26 cellular contexts compared by ENCODE assay signal in the genomic region with DNA sequence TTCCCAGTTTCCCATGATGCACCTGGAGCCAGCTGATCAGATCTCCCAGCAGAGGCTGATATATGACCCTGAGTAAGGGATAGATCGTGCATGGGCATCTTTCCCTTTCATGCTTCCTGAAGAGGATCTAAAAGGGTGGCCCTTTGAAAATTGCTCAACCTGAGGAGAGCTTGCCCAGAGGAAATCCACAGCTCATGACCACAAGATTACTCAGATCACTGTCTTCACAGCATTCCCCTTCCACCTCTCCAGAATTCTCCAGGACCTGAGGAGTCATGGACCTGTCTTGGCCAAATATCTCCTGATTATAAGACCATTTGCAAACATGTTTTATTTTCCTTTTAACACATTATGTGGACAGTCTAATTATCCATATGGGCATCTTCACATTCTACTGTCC.
DNase-seq lines count a peak whose midpoint lies in the region; ATAC-seq and TF ChIP-seq lines count a peak whose summit lies in the region.
"Had no signal": no experiment of that assay in that cellular context is flagged by ENCODE, and none has a peak within 500 bp of the region (broad histone marks: within the 10 kb centered on the region; RNA-seq: fewer than 3 reads in every experiment).

No MANE protein-coding gene starts in this region.

- no peaks in the 10 kb centered on the region for H3K36me3 ChIP-seq in RWPE2 (ENCODE audit: low read depth)
- H3K36me3 ChIP-seq: BLaER1, SJCRH30 had no signal

- no peak overlapping the region for H3K4me3 ChIP-seq in AG10803 (ENCODE audit: low read length)
- H3K4me3 ChIP-seq in RWPE2 (ENCODE audit: severe bottlenecking): no peak overlapping the region
- H3K4me3 ChIP-seq: BLaER1, GM12878, SJCRH30 had no signal

- ATAC-seq in RWPE2 (ENCODE audit: low read depth) (peak; percentile 76), HG02981 (IDR thresholded peaks at IDR 0.05; ENCODE audit: unreplicated experiment) (no peak)
- ATAC-seq: GM12878, HepG2, Panc1, Right ventricle myocardium inferior, SK-N-SH treated with all-trans-retinoic acid at 6 μM for 48 hours had no signal

- no peaks in the 10 kb centered on the region for H3K4me1 ChIP-seq in RWPE2 (ENCODE audit: insufficient read depth, poor library complexity, severe bottlenecking)
- H3K4me1 ChIP-seq: BLaER1, SJCRH30 had no signal

- no peaks in the 10 kb centered on the region for H3K9me3 ChIP-seq in RWPE2 (ENCODE audit: severe bottlenecking)
- H3K9me3 ChIP-seq: BLaER1, SJCRH30 had no signal

- TF ChIP-seq CTCF in AG10803 (conservative IDR thresholded peaks at IDR 0.05; ENCODE audit: low read length) (no peak), RWPE2 (IDR thresholded peaks at IDR 0.05; ENCODE audit: poor library complexity, severe bottlenecking) (no peak)

- H3K27ac ChIP-seq in RWPE2 (ENCODE audit: poor library complexity, severe bottlenecking): no peak overlapping the region
- H3K27ac ChIP-seq: BLaER1, HL-60, SJCRH30 had no signal

- DNase-seq in AG10803 (ENCODE audit: low read depth) (peak; percentile 5), HS-5 (ENCODE audit: low read depth) (peak; percentile 0), RWPE2 (ENCODE audit: low spot score) (no peak), kidney tubule cell (ENCODE audit: low spot score) (peak; percentile 5), RKO (ENCODE audit: low spot score) (no peak)
- DNase-seq in stimulated activated CD4-positive, alpha-beta T cell treated with anti-CD3 and anti-CD28 coated beads, Interleukin-4, amount 100 ng/mL, for 1 hour: no peak
- DNase-seq: CD4-positive, CD25-positive, alpha-beta regulatory T cell; DMS53; GOT3; HCEC 1CT; Karpas-422; NCI-H1048; NCI-H1417; NCI-H1694; NCI-H2029 treated with DMSO at 0.1 percent for 48 hours; NCI-H2227 treated with DMSO at 0.1 percent for 48 hours; NCI-H526 treated with DMSO at 0.1 percent for 48 hours; SJCRH30 had no signal

- no peaks in the 10 kb centered on the region for H3K27me3 ChIP-seq in RWPE2 (ENCODE audit: insufficient read depth, poor library complexity, severe bottlenecking)
- H3K27me3 ChIP-seq: BLaER1, SJCRH30 had no signal

Comparison
In these comparisons a context has a peak if more than half of its experiments do, and no peak if none do; other contexts are left out.
1. DNase-seq: peak in AG10803 (single experiment), HS-5 (single experiment) and kidney tubule cell (single experiment); none in RWPE2 (single experiment), RKO (single experiment) and stimulated activated CD4-positive, alpha-beta T cell treated with anti-CD3 and anti-CD28 coated beads, Interleukin-4, amount 100 ng/mL, for 1 hour (single experiment).